8 cellular contexts compared by ENCODE assay signal in genomic region chr14:54691525-54692260, GRCh38.
DNase-seq lines count a peak whose midpoint lies in the region; ATAC-seq, FAIRE-seq and TF ChIP-seq lines count a peak whose summit lies in the region.

No MANE protein-coding gene starts in this region.

- ATAC-seq in GM12878 (peak; percentile 91), GM18861 (IDR thresholded peaks at IDR 0.05; ENCODE audit: unreplicated experiment) (no peak)

- H4K20me1 ChIP-seq in SU-DHL-6 (ENCODE audit: low read depth, low read length) (no peaks in the 10 kb centered on the region), GM12878 (ENCODE audit: control insufficient read depth, insufficient read depth) (no peaks in the 10 kb centered on the region)

- TF ChIP-seq POLR2A in GM12878 (IDR thresholded peaks at IDR 0.05; ENCODE audit: low read depth, low read length), result no peak

- no peaks in the 10 kb centered on the region for H3F3A ChIP-seq in SU-DHL-6 (ENCODE audit: insufficient read depth)

- H3K27me3 ChIP-seq in SU-DHL-6 (ENCODE audit: low read length) (no peaks in the 10 kb centered on the region), GM12878 (replicated peaks in 1 of 2; ENCODE audit: control insufficient read depth in 2 of 2, insufficient read depth in 2 of 2, low read length in 1 of 2) (no peaks in the 10 kb centered on the region), skeletal muscle tissue (ENCODE audit: control insufficient read depth in 3 of 3, insufficient read depth in 3 of 3, low read length in 3 of 3) (no peaks in the 10 kb centered on the region)

- POLR2A ChIA-PET in GM12878 (lab: Charles Lee), result interaction anchor here (0.6 to 0.7 kb wide), 8 partner anchors 13 to 498 kb away, joined by 3 to 7 read pairs (median 4); no protein-coding TSS in a partner anchor

- H3K9ac ChIP-seq in SU-DHL-6 (ENCODE audit: low read length) (no peak overlapping the region), GM12878 (ENCODE audit: control insufficient read depth, insufficient read depth, low read length) (no peak overlapping the region), skeletal muscle tissue (ENCODE audit: low read depth in 1 of 3, low read length in 3 of 3) (peak overlapping the region in 2 of 3 donors; percentile 20 to 40)

- TF ChIP-seq CTCF in SU-DHL-6 (IDR thresholded peaks at IDR 0.05; ENCODE audit: insufficient read depth, low read length, poor library complexity, severe bottlenecking) (peak; percentile 44), GM12878 (IDR thresholded peaks at IDR 0.05 in 2 of 3, conservative IDR thresholded peaks at IDR 0.05 in 1 of 3; ENCODE audit: control insufficient read depth in 2 of 3, extremely low read depth in 1 of 3, insufficient read depth in 1 of 3, low read depth in 3 of 3, low read length in 3 of 3) (peak; percentile 71 to 89 (median 78))

- CTCF ChIA-PET in GM12878 (lab: Yijun Ruan, JAX), result interaction anchor here (0.6 to 2.6 kb wide), 27 partner anchors 8 to 495 kb away, joined by 3 to 42 read pairs (median 5); partner anchors contain the start of gene SAMD4A

- FAIRE-seq in GM12878 (lab: Jason Lieb, UNC), result peak; percentile 57

- H3K36me3 ChIP-seq in SU-DHL-6 (ENCODE audit: low read length), result no peaks in the 10 kb centered on the region
- no peaks in the 10 kb centered on the region for H3K36me3 ChIP-seq in GM12878 (ENCODE audit: control insufficient read depth in 2 of 2, insufficient read depth in 2 of 2, low read length in 1 of 2)
- H3K36me3 ChIP-seq in skeletal muscle tissue (ENCODE audit: control insufficient read depth in 3 of 3, insufficient read depth in 3 of 3, low read length in 3 of 3), result no peaks in the 10 kb centered on the region

- H2AFZ ChIP-seq in SU-DHL-6 (ENCODE audit: low read depth, low read length, severe bottlenecking) (no peak overlapping the region), GM12878 (ENCODE audit: control insufficient read depth, low read depth, low read length) (no peak overlapping the region)

- BruUV-seq in GM12878 (replicated peaks; lab: Mats Ljungman, UMichigan), result no TSS peak

- RAD21 ChIA-PET in GM12878 (lab: Charles Lee; ENCODE audit: unreplicated experiment), result interaction anchor here (0.6 to 3.3 kb wide), 10 partner anchors 9 to 833 kb away, joined by 3 to 30 read pairs (median 4); partner anchors contain the start of genes CGRRF1 and SAMD4A

- SMC1A ChIA-PET in GM12878 (lab: Charles Lee; ENCODE audit: uncharacterized antibody, unreplicated experiment), result interaction anchor here (0.6 to 2.6 kb wide), 8 partner anchors 9 to 128 kb away, joined by 3 to 24 read pairs (median 4); partner anchors contain the start of gene SAMD4A

- H3K9me3 ChIP-seq in SU-DHL-6 (ENCODE audit: insufficient read depth, low read length) (no peaks in the 10 kb centered on the region), GM12878 (replicated peaks; ENCODE audit: control insufficient read depth, insufficient read depth, low read length) (no peaks in the 10 kb centered on the region), skeletal muscle tissue (ENCODE audit: control insufficient read depth in 3 of 3, low read length in 3 of 3) (no peaks in the 10 kb centered on the region)

- no peak overlapping the region for H3K27ac ChIP-seq in SU-DHL-6 (ENCODE audit: low read depth, low read length)
- H3K27ac ChIP-seq in GM12878 (ENCODE audit: control insufficient read depth, insufficient read depth), result no peak overlapping the region
- peak overlapping the region; percentile 99 for H3K27ac ChIP-seq in skeletal muscle tissue (ENCODE audit: low read depth, low read length)

- H3K4me3 ChIP-seq in SU-DHL-6 (ENCODE audit: insufficient read depth, low read length, poor library complexity, severe bottlenecking) (no peak overlapping the region), GM12878 (no peak overlapping the region), skeletal muscle tissue (ENCODE audit: low read length in 3 of 3) (no peak overlapping the region)

- intact Hi-C loops in GM12878 (cut with micrococcal nuclease; ENCODE audit: unreplicated experiment), result loop anchor here (1.0 kb wide), 1 partner anchor 127 kb away; no protein-coding TSS in a partner anchor

- TF ChIP-seq EP300 in GM12878 (IDR thresholded peaks at IDR 0.05; ENCODE audit: borderline replicate concordance in 1 of 2, control insufficient read depth in 1 of 2, low read depth in 2 of 2, low read length in 2 of 2), result no peak

- in situ Hi-C loops in GM12878 (cut with MboI), result no loop called here

- no peaks in the 10 kb centered on the region for H3K9me2 ChIP-seq in SU-DHL-6 (replicated peaks; ENCODE audit: insufficient read depth, low read length)

- H3K79me2 ChIP-seq in SU-DHL-6 (ENCODE audit: insufficient read depth, low read length), result no peaks in the 10 kb centered on the region
- no peaks in the 10 kb centered on the region for H3K79me2 ChIP-seq in GM12878 (ENCODE audit: control insufficient read depth, insufficient read depth, low read length)

- H3K4me2 ChIP-seq in SU-DHL-6 (ENCODE audit: low read depth, low read length, poor library complexity, severe bottlenecking), result no peak overlapping the region
- no peak overlapping the region for H3K4me2 ChIP-seq in GM12878 (ENCODE audit: control insufficient read depth, insufficient read depth)

- DNase-seq in NCI-H1417 (lab: John Stamatoyannopoulos, UW) (peak; percentile 18 to 74 (median 28)), NCI-H1417 treated with DMSO at 0.1 percent for 48 hours (lab: John Stamatoyannopoulos, UW) (no peak), LHCN-M2 (ENCODE audit: low read depth) (peak; percentile 65), GM12878 (ENCODE audit: low read depth, low spot score) (no peak), iPS DF 4.7 (ENCODE audit: extremely low read depth, low spot score) (peak; percentile 71)

- H3K4me1 ChIP-seq in GM12878 (ENCODE audit: control insufficient read depth, insufficient read depth, low read length) (no peaks in the 10 kb centered on the region), skeletal muscle tissue (ENCODE audit: control insufficient read depth in 3 of 3, insufficient read depth in 3 of 3, low read length in 3 of 3) (peaks cover 58 to 78% (median 71%) of the 10 kb centered on the region in 3 donors)

- peak; percentile 76 for TF ChIP-seq RAD21 in GM12878 (IDR thresholded peaks at IDR 0.05; ENCODE audit: insufficient read depth, low read depth, low read length)

- 43% methylated on average over 5 of the region's 5 CpGs for WGBS in GM12878 (ENCODE audit: insufficient coverage, insufficient replicate concordance, low lambda C conversion rate, missing lambda C conversion rate)

TF ChIP-seq in GM12878, 131 proteins besides CTCF, POLR2A, EP300 and RAD21:
- peak; percentile 72 for TF ChIP-seq SMC3 (IDR thresholded peaks at IDR 0.05; ENCODE audit: borderline replicate concordance, low read length)
- no peak for TF ChIP-seq CBFB (IDR thresholded peaks at IDR 0.05; ENCODE audit: low read depth)
- 0 out of 2 replicates have a peak, but pooled peaks have one; percentile 18 for TF ChIP-seq ZNF384 (IDR thresholded peaks at IDR 0.05; ENCODE audit: borderline replicate concordance, low read depth, low read length)

Comparison
In these comparisons a context has a peak if more than half of its experiments do, and no peak if none do; other contexts are left out.
1. DNase-seq: peak in NCI-H1417 (3 of 3), LHCN-M2 (single experiment) and iPS DF 4.7 (single experiment); none in NCI-H1417 treated with DMSO at 0.1 percent for 48 hours (single experiment) and GM12878 (single experiment).
2. H3K9ac ChIP-seq: peak in skeletal muscle tissue (2 of 3); none in SU-DHL-6 (single experiment) and GM12878 (single experiment).